14 cellular contexts compared by ENCODE assay signal in the genomic region with DNA sequence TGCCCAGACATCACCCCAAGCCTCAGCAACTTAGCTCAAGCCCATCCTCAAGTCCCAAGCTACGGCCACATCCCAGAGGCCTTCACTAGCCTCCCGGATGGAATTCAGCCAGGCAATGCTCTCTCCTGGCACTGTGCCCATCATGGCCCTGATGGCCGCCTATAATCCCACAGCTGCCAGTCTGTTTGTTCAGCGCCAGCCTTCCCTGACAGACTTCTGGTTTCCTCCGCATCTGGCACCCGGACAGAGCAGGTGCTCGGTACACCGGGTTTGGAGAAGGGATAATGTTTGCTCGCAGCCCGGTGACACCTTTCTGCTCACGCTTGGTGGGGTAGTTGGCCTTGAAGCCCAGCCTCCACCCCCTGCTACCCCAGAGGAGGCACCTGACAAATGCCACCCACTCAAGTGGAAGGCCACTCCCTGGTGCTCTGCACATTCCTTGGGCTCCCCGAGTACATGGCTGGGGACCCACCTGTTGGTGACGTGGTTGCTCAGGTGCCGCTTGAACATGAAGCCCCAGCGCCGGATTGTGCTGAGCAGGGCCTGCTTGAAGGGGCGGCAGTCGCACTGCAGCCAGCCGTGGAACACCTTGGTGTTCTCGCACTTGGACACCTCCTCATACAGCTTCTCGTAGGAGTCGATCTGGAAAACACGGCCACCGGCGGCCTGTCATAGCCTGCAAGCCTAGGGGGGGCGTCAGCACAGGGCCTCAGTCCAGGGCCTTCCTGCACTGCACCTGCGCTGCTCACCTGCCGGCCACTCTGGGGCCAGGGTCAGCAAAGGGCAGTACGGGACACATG. TPM values are rescaled to one million over a fixed set of nuclear protein-coding genes. Genes with fewer than 3 reads are reported as not detected.
DNase-seq lines count a peak whose midpoint lies in the region; TF ChIP-seq lines count a peak whose summit lies in the region.
"Had no signal": no experiment of that assay in that cellular context is flagged by ENCODE, and none has a peak within 500 bp of the region (broad histone marks: within the 10 kb centered on the region; RNA-seq: fewer than 3 reads in every experiment).

No MANE protein-coding gene starts in this region.

- no peak for TF ChIP-seq EP300 in stomach (IDR thresholded peaks at IDR 0.05)

- intact Hi-C loops in dorsolateral prefrontal cortex (cut with DNase I) (no loop called here), stomach (cut with DNase I; ENCODE audit: low total_unique reads) (no loop called here)

- peaks cover 0 to 9% (median 3%) of the 10 kb centered on the region in 4 donors for H3K4me1 ChIP-seq in stomach

- peak; percentile 20 for DNase-seq in NCI-H128 (lab: John Stamatoyannopoulos, UW; ENCODE audit: unreplicated experiment)
- peak; percentile 98 for DNase-seq in NCI-H510A treated with DMSO at 0.1 percent for 48 hours (lab: John Stamatoyannopoulos, UW)
- DNase-seq in dorsolateral prefrontal cortex: peak in 6 of 10 donors; percentile 29 to 60 (median 47)
- DNase-seq in stomach: peak; percentile 40
- DNase-seq in activated naive CD4-positive, alpha-beta T cell (lab: John Stamatoyannopoulos, UW): no peak
- DNase-seq in activated CD4-positive, alpha-beta T cell treated with anti-CD3 and anti-CD28 coated beads, Interleukin-2, amount 50 U/mL, for 48 hours: no peak
- DNase-seq in NCI-H1048 (lab: John Stamatoyannopoulos, UW): no peak
- no peak for DNase-seq in KBM-7
- DNase-seq: effector memory CD8-positive, alpha-beta T cell; glutamatergic neuron; HFFc6; Karpas-422; mammary epithelial cell had no signal

- TF ChIP-seq POLR2A in stomach (IDR thresholded peaks at IDR 0.05): no peak

- WGBS in stomach, 5 donors: 66 to 88% (median 73%) methylated on average over 23 to 29 of the region's 29 CpGs

- TF ChIP-seq CTCF in dorsolateral prefrontal cortex (IDR thresholded peaks at IDR 0.05 in 54 of 56, conservative IDR thresholded peaks at IDR 0.05 in 2 of 56; ENCODE audit: low read depth in 1 of 56, partially characterized antibody in 56 of 56): no peak
- no peak for TF ChIP-seq CTCF in stomach (IDR thresholded peaks at IDR 0.05)

- no peak overlapping the region for H3K4me3 ChIP-seq in dorsolateral prefrontal cortex
- no peak overlapping the region for H3K4me3 ChIP-seq in stomach

- no peaks in the 10 kb centered on the region for H3K9me3 ChIP-seq in stomach

- H3K27me3 ChIP-seq in dorsolateral prefrontal cortex (no peaks in the 10 kb centered on the region), stomach (peaks cover 0 to 4% (median 0%) of the 10 kb centered on the region in 3 donors)

- H3K27ac ChIP-seq in dorsolateral prefrontal cortex: no peak overlapping the region
- no peak overlapping the region for H3K27ac ChIP-seq in stomach

- no peaks in the 10 kb centered on the region for H3K36me3 ChIP-seq in stomach

- in situ Hi-C loops in KBM-7 (cut with MboI; ENCODE audit: low pct_unique_long_range_greater_than_20kb, low sequenced_read_pairs): no loop called here

RNA-seq across cellular contexts. Expression of a gene that starts 47.1 kb away (rescaled TPM):
- 10 to 100 TPM in 89 of 120 experiments, 1 to 10 TPM in 31; 1.1 to 86.9 (median 16.6) TPM for total RNA-seq in dorsolateral prefrontal cortex
- 1 to 10 TPM in 1 of 5 donors, under 1 TPM in 1, not detected in 3; 0.45 to 2.4 TPM for total RNA-seq in stomach
- polyA plus RNA-seq in stomach: under 1 TPM in 1 of 3 donors, not detected in 2; 0.03 TPM
- total RNA-seq: HFFc6, progenitor cell of endocrine pancreas had no signal

Comparison
In these comparisons a context has a peak if more than half of its experiments do, and no peak if none do; other contexts are left out.
1. DNase-seq: peak in NCI-H128 (single experiment), NCI-H510A treated with DMSO at 0.1 percent for 48 hours (single experiment), dorsolateral prefrontal cortex (6 of 10) and stomach (single experiment); none in activated naive CD4-positive, alpha-beta T cell (0 of 4), activated CD4-positive, alpha-beta T cell treated with anti-CD3 and anti-CD28 coated beads, Interleukin-2, amount 50 U/mL, for 48 hours (0 of 2), NCI-H1048 (single experiment) and KBM-7 (single experiment).